ENCODE assay signal across 2 cellular contexts in genomic region chr3:60906283-60906682, GRCh38.
TF ChIP-seq lines count a peak whose summit lies in the region.

No MANE protein-coding gene starts in this region.

TF ChIP-seq in GM12891, 5 proteins besides CTCF, POLR2A, EP300 and RAD21 (continued from another document):
- TF ChIP-seq PAX5 (IDR thresholded peaks at IDR 0.05; ENCODE audit: insufficient read depth, low read length, severe bottlenecking), result no peak

TF ChIP-seq in SK-N-SH treated with all-trans-retinoic acid at 6 μM for 48 hours, 23 proteins besides CTCF, POLR2A, EP300 and RAD21 (continued from another document):
- no peak for TF ChIP-seq TSHZ2 (CRISPR knock-in tag; IDR thresholded peaks at IDR 0.05)
- no peak for TF ChIP-seq RARB (CRISPR knock-in tag; IDR thresholded peaks at IDR 0.05)
- no peak for TF ChIP-seq TOX (CRISPR knock-in tag; IDR thresholded peaks at IDR 0.05; ENCODE audit: borderline replicate concordance)
- TF ChIP-seq ZNF565 (CRISPR knock-in tag; conservative IDR thresholded peaks at IDR 0.05; ENCODE audit: low read depth), result no peak
- TF ChIP-seq ISL1 (CRISPR knock-in tag; IDR thresholded peaks at IDR 0.05), result no peak
- no peak for TF ChIP-seq CREB5 (CRISPR knock-in tag; IDR thresholded peaks at IDR 0.05; ENCODE audit: low read depth)
- TF ChIP-seq CSRNP3 (CRISPR knock-in tag; IDR thresholded peaks at IDR 0.05), result no peak
